In genomic region chr9:120869360-120869687, GRCh38 we compare ENCODE assay signal across 8 cellular contexts. TPM values are rescaled to one million over a fixed set of nuclear protein-coding genes. Genes with fewer than 3 reads are reported as not detected.
DNase-seq lines count a peak whose midpoint lies in the region; ATAC-seq lines count a peak whose summit lies in the region.

No MANE protein-coding gene starts in this region.

- H3K36me3 ChIP-seq in HUES6 (ENCODE audit: control insufficient read depth, insufficient read depth, low read length) = peaks cover 21% of the 10 kb centered on the region

- H3K9me3 ChIP-seq in HUES6 (ENCODE audit: control insufficient read depth, insufficient read depth, low read depth, low read length) = no peaks in the 10 kb centered on the region

- H3K4me1 ChIP-seq in HUES6 (ENCODE audit: control insufficient read depth, insufficient read depth, low read length) = peaks cover 30% of the 10 kb centered on the region

- H3K27ac ChIP-seq in HUES6 (ENCODE audit: low read depth, low read length) = no peak overlapping the region

- peaks cover 54% of the 10 kb centered on the region for H3K4me1 Mint-ChIP-seq in activated naive CD8-positive, alpha-beta T cell treated with anti-CD3 and anti-CD28 coated beads, Interleukin-2, amount 50 U/mL, for 24 hours
- H3K4me1 Mint-ChIP-seq in immature natural killer cell = peaks cover 14 to 18% of the 10 kb centered on the region in 2 donors
- H3K4me1 Mint-ChIP-seq in stimulated activated naive B cell treated with anti-CD40 and anti-IgM and Interleukin-4, amounts not matched to agents 10 μg/mL and 1 μg/mL and 100 μg/mL, for 72 hours = peaks cover 22 to 33% of the 10 kb centered on the region in 2 donors

- no peaks in the 10 kb centered on the region for H3K27me3 ChIP-seq in HUES6 (ENCODE audit: control insufficient read depth, insufficient read depth, low read length)

- no peak for DNase-seq in activated naive CD8-positive, alpha-beta T cell treated with anti-CD3 and anti-CD28 coated beads, Interleukin-2, amount 50 U/mL, for 24 hours
- DNase-seq in immature natural killer cell = no peak
- DNase-seq in stimulated activated naive B cell treated with anti-CD40 and anti-IgM and Interleukin-4, amounts not matched to agents 10 μg/mL and 1 μg/mL and 100 μg/mL, for 72 hours = no peak
- DNase-seq in foreskin melanocyte = no peak
- no peak for DNase-seq in activated CD4-positive, alpha-beta T cell treated with anti-CD3 and anti-CD28 coated beads, Interleukin-2, amount 50 U/mL, for 1 hour
- DNase-seq in amniotic stem cell (lab: John Stamatoyannopoulos, UW) = no peak
- no peak for DNase-seq in T1000 (lab: John Stamatoyannopoulos, UW)

- peaks cover 68% of the 10 kb centered on the region for H3K36me3 Mint-ChIP-seq in activated naive CD8-positive, alpha-beta T cell treated with anti-CD3 and anti-CD28 coated beads, Interleukin-2, amount 50 U/mL, for 24 hours (ENCODE audit: low read depth)
- H3K36me3 Mint-ChIP-seq in immature natural killer cell = peaks cover 5 to 18% (median 8%) of the 10 kb centered on the region in 3 donors
- peaks cover 46 to 69% of the 10 kb centered on the region in 2 donors for H3K36me3 Mint-ChIP-seq in stimulated activated naive B cell treated with anti-CD40 and anti-IgM and Interleukin-4, amounts not matched to agents 10 μg/mL and 1 μg/mL and 100 μg/mL, for 72 hours

- H3K9ac ChIP-seq in HUES6 (ENCODE audit: low read length) = peak overlapping the region; percentile 50

- peak overlapping the region; percentile 85 for H3K4me3 Mint-ChIP-seq in activated naive CD8-positive, alpha-beta T cell treated with anti-CD3 and anti-CD28 coated beads, Interleukin-2, amount 50 U/mL, for 24 hours
- H3K4me3 Mint-ChIP-seq in immature natural killer cell = peak overlapping the region; percentile 92 to 98 (median 96)
- H3K4me3 Mint-ChIP-seq in stimulated activated naive B cell treated with anti-CD40 and anti-IgM and Interleukin-4, amounts not matched to agents 10 μg/mL and 1 μg/mL and 100 μg/mL, for 72 hours = peak overlapping the region; percentile 80 to 88

- no peak for ATAC-seq in activated naive CD8-positive, alpha-beta T cell treated with anti-CD3 and anti-CD28 coated beads, Interleukin-2, amount 50 U/mL, for 24 hours
- no peak for ATAC-seq in stimulated activated naive B cell treated with anti-CD40 and anti-IgM and Interleukin-4, amounts not matched to agents 10 μg/mL and 1 μg/mL and 100 μg/mL, for 72 hours (replicated peaks)

- H3K4me3 ChIP-seq in HUES6 (ENCODE audit: low read depth, low read length) = peak overlapping the region; percentile 59

- no peaks in the 10 kb centered on the region for H3K9me3 Mint-ChIP-seq in activated naive CD8-positive, alpha-beta T cell treated with anti-CD3 and anti-CD28 coated beads, Interleukin-2, amount 50 U/mL, for 24 hours
- H3K9me3 Mint-ChIP-seq in immature natural killer cell = no peaks in the 10 kb centered on the region
- no peaks in the 10 kb centered on the region for H3K9me3 Mint-ChIP-seq in stimulated activated naive B cell treated with anti-CD40 and anti-IgM and Interleukin-4, amounts not matched to agents 10 μg/mL and 1 μg/mL and 100 μg/mL, for 72 hours

- peak overlapping the region; percentile 92 for H3K27ac Mint-ChIP-seq in activated naive CD8-positive, alpha-beta T cell treated with anti-CD3 and anti-CD28 coated beads, Interleukin-2, amount 50 U/mL, for 24 hours
- peak overlapping the region; percentile 90 to 99 (median 97) for H3K27ac Mint-ChIP-seq in immature natural killer cell
- H3K27ac Mint-ChIP-seq in stimulated activated naive B cell treated with anti-CD40 and anti-IgM and Interleukin-4, amounts not matched to agents 10 μg/mL and 1 μg/mL and 100 μg/mL, for 72 hours = peak overlapping the region; percentile 92

- H3K27me3 Mint-ChIP-seq in activated naive CD8-positive, alpha-beta T cell treated with anti-CD3 and anti-CD28 coated beads, Interleukin-2, amount 50 U/mL, for 24 hours = no peaks in the 10 kb centered on the region
- peaks cover 2 to 3% (median 2%) of the 10 kb centered on the region in 3 donors for H3K27me3 Mint-ChIP-seq in immature natural killer cell (ENCODE audit: low read depth in 3 of 3)
- H3K27me3 Mint-ChIP-seq in stimulated activated naive B cell treated with anti-CD40 and anti-IgM and Interleukin-4, amounts not matched to agents 10 μg/mL and 1 μg/mL and 100 μg/mL, for 72 hours = no peaks in the 10 kb centered on the region

RNA-seq across cellular contexts. Expression of gene PHF19, which starts 7.7 kb away (rescaled TPM):
- polyA plus RNA-seq in immature natural killer cell = 10 to 100 TPM; 12.1 to 12.9 (median 12.8) TPM

RNA-seq across cellular contexts. Expression of gene PSMD5, which starts 26.6 kb away (rescaled TPM):
- polyA plus RNA-seq in immature natural killer cell = 10 to 100 TPM; 10.1 to 23.1 (median 13.3) TPM

RNA-seq across cellular contexts. Expression of gene TRAF1, which starts 57.3 kb away (rescaled TPM):
- polyA plus RNA-seq in immature natural killer cell = 1 to 10 TPM in 2 of 3 donors, under 1 TPM in 1; 0.67 to 3.4 (median 1.5) TPM
